In genomic region chr5:115374057-115374775, GRCh38 we compare ENCODE assay signal across 14 cellular contexts.
A peak's percentile ranks its signal among the peaks of the same experiment; 100 is the strongest.
DNase-seq lines count a peak whose midpoint lies in the region; ATAC-seq and TF ChIP-seq lines count a peak whose summit lies in the region.
"Had no signal": no experiment of that assay in that cellular context is flagged by ENCODE, and none has a peak within 500 bp of the region (broad histone marks: within the 10 kb centered on the region; RNA-seq: fewer than 3 reads in every experiment).

No MANE protein-coding gene starts in this region.

- H2AFZ ChIP-seq in IMR-90 (replicated peaks; ENCODE audit: low read length, poor library complexity), result no peak overlapping the region
- H2AFZ ChIP-seq: parathyroid adenoma had no signal

- no peak overlapping the region for H4K5ac ChIP-seq in IMR-90 (ENCODE audit: low read depth, low read length)

- no peak for TF ChIP-seq POLR2A in IMR-90 (IDR thresholded peaks at IDR 0.05; ENCODE audit: low read depth, low read length)

- H2AK9ac ChIP-seq in IMR-90 (replicated peaks; ENCODE audit: low read depth, low read length, poor library complexity), result peak overlapping the region; percentile 39

- H3K14ac ChIP-seq in IMR-90 (replicated peaks; ENCODE audit: low read depth, low read length), result no peak overlapping the region

- H3K4ac ChIP-seq in IMR-90 (ENCODE audit: low read depth, low read length), result no peak overlapping the region

- no peak overlapping the region for H2BK5ac ChIP-seq in IMR-90 (ENCODE audit: low read depth, low read length, poor library complexity, severe bottlenecking)

- H4K20me1 ChIP-seq in IMR-90 (ENCODE audit: insufficient read depth, low read length), result no peaks in the 10 kb centered on the region

- H3K9ac ChIP-seq in IMR-90 (ENCODE audit: low read depth, low read length) (no peak overlapping the region), liver (ENCODE audit: low read depth in 1 of 2, low read length in 2 of 2) (no peak overlapping the region)
- H3K9ac ChIP-seq: parathyroid adenoma had no signal

- intact Hi-C loops in IMR-90 (cut with micrococcal nuclease) (no loop called here), sciatic nerve (cut with DNase I) (no loop called here)

- H3K36me3 ChIP-seq in IMR-90 (ENCODE audit: control insufficient read depth, insufficient read depth, low read length) (no peaks in the 10 kb centered on the region), brain microvascular endothelial cell (replicated peaks) (no peaks in the 10 kb centered on the region), liver (ENCODE audit: control insufficient read depth in 4 of 4, insufficient read depth in 3 of 4, low read depth in 1 of 4, low read length in 3 of 4) (no peaks in the 10 kb centered on the region), right atrium auricular region (no peaks in the 10 kb centered on the region)
- H3K36me3 ChIP-seq: uterus had no signal

- CTCF ChIA-PET in IMR-90 (lab: Yijun Ruan, JAX), result interaction anchor here (0.6 to 1.6 kb wide), 3 partner anchors 64 to 167 kb away, joined by 3 to 6 read pairs (median 3); no protein-coding TSS in a partner anchor

- WGBS in IMR-90 (ENCODE audit: extremely low coverage in 2 of 2, insufficient read length in 1 of 2), 2 experiments, result no CpG with 5 or more reads among the region's 3 CpGs
- 94% methylated on average over 3 of the region's 3 CpGs for WGBS in liver

- H4K8ac ChIP-seq in IMR-90 (ENCODE audit: low read depth in 2 of 2, low read length in 2 of 2), result no peak overlapping the region

- in situ Hi-C loops in IMR-90 (cut with MboI; ENCODE audit: low sequenced_read_pairs), result no loop called here
- in situ Hi-C loops in brain microvascular endothelial cell (cut with HindIII; ENCODE audit: low pct_ligation_motif_present, low sequenced_read_pairs), result no loop called here

- no peaks in the 10 kb centered on the region for H3K27me3 ChIP-seq in IMR-90 (ENCODE audit: control insufficient read depth, insufficient read depth, low read length)
- no peaks in the 10 kb centered on the region for H3K27me3 ChIP-seq in brain microvascular endothelial cell (replicated peaks)
- H3K27me3 ChIP-seq in liver (ENCODE audit: control insufficient read depth in 4 of 4, insufficient read depth in 4 of 4, low read length in 3 of 4), result no peaks in the 10 kb centered on the region
- no peaks in the 10 kb centered on the region for H3K27me3 ChIP-seq in right atrium auricular region
- H3K27me3 ChIP-seq: uterus had no signal

- H3K27ac ChIP-seq in C4-2B (no peak overlapping the region), IMR-90 (ENCODE audit: insufficient read depth, low read length) (no peak overlapping the region), brain microvascular endothelial cell (no peak overlapping the region), liver (ENCODE audit: low read depth in 1 of 2, low read length in 2 of 2) (no peak overlapping the region), right atrium auricular region (no peak overlapping the region)
- H3K27ac ChIP-seq: parathyroid adenoma, uterus had no signal

- no peaks in the 10 kb centered on the region for H3K79me1 ChIP-seq in IMR-90 (ENCODE audit: low read depth in 1 of 2, low read length in 2 of 2)

- DNase-seq in IMR-90, result no peak
- DNase-seq in brain microvascular endothelial cell, result no peak
- no peak for DNase-seq in stimulated activated CD8-positive, alpha-beta memory T cell treated with anti-CD3 and anti-CD28 coated beads, Interleukin-4, amount 100 ng/mL, for 48 hours
- DNase-seq in sciatic nerve (ENCODE audit: low spot score), result no peak
- DNase-seq in mesenteric fat pad (ENCODE audit: low spot score), result no peak
- no peak for DNase-seq in right atrium auricular region (ENCODE audit: low spot score)
- DNase-seq: activated CD4-positive, alpha-beta memory T cell treated with anti-CD3 and anti-CD28 coated beads for 36 hours; cerebellar nuclear complex; NCI-H1105; OCI-M1; uterus had no signal

- TF ChIP-seq CTCF in C4-2B (conservative IDR thresholded peaks at IDR 0.05) (peak; percentile 24), IMR-90 (conservative IDR thresholded peaks at IDR 0.05; ENCODE audit: low read depth, low read length) (no peak), brain microvascular endothelial cell (IDR thresholded peaks at IDR 0.05; ENCODE audit: low read depth, low read length, missing control alignments) (peak; percentile 37), liver (IDR thresholded peaks at IDR 0.05; ENCODE audit: low read depth, low read length, missing input control) (no peak), right atrium auricular region (IDR thresholded peaks at IDR 0.05) (peak in 1 of 2 donors; percentile 25)

- H3K9me3 ChIP-seq in IMR-90 (ENCODE audit: control insufficient read depth, insufficient read depth, low read length) (no peaks in the 10 kb centered on the region), liver (ENCODE audit: control insufficient read depth in 4 of 4, low read length in 3 of 4) (no peaks in the 10 kb centered on the region), right atrium auricular region (no peaks in the 10 kb centered on the region)
- H3K9me3 ChIP-seq: uterus had no signal

- no peak overlapping the region for H2AK5ac ChIP-seq in IMR-90 (ENCODE audit: low read depth, low read length)

- dilution Hi-C loops in IMR-90 (cut with HindIII; ENCODE audit: low sequenced_read_pairs, unreplicated experiment), result no loop called here

- TF ChIP-seq RAD21 in IMR-90 (IDR thresholded peaks at IDR 0.05; ENCODE audit: low read length), result no peak
- peak; percentile 46 to 76 for TF ChIP-seq RAD21 in liver (IDR thresholded peaks at IDR 0.05)

- H3K4me2 ChIP-seq in IMR-90 (ENCODE audit: low read depth, low read length), result no peak overlapping the region

- no peak overlapping the region for H3K4me3 ChIP-seq in IMR-90 (ENCODE audit: insufficient read depth, low read depth, low read length)
- no peak overlapping the region for H3K4me3 ChIP-seq in brain microvascular endothelial cell (ENCODE audit: low read depth, low read length)
- no peak overlapping the region for H3K4me3 ChIP-seq in liver (ENCODE audit: low read depth in 1 of 3, low read length in 3 of 3)
- no peak overlapping the region for H3K4me3 ChIP-seq in right atrium auricular region
- H3K4me3 ChIP-seq: uterus had no signal

- ATAC-seq in IMR-90 (ENCODE audit: low read depth), result no peak
- no peak for ATAC-seq in sciatic nerve

- peaks cover 4% of the 10 kb centered on the region for H3K4me1 ChIP-seq in IMR-90 (ENCODE audit: control insufficient read depth, insufficient read depth, low read length)
- no peaks in the 10 kb centered on the region for H3K4me1 ChIP-seq in liver (ENCODE audit: control insufficient read depth in 4 of 4, insufficient read depth in 4 of 4, low read length in 3 of 4)
- peaks cover 0 to 10% of the 10 kb centered on the region in 2 donors for H3K4me1 ChIP-seq in right atrium auricular region
- H3K4me1 ChIP-seq: parathyroid adenoma, uterus had no signal

- no peak overlapping the region for H2BK120ac ChIP-seq in IMR-90 (ENCODE audit: low read depth, low read length)

- POLR2A ChIA-PET in IMR-90 (lab: Charles Lee; ENCODE audit: unreplicated experiment), result no interaction called here

- no peak overlapping the region for H2BK20ac ChIP-seq in IMR-90 (ENCODE audit: low read depth, low read length)

- no peak overlapping the region for H2BK15ac ChIP-seq in IMR-90 (ENCODE audit: low read depth, low read length)

- no peak overlapping the region for H3K56ac ChIP-seq in IMR-90 (ENCODE audit: extremely low read depth, insufficient read depth, low read length)

- no TSS peak for BruUV-seq in IMR-90 (replicated peaks; lab: Mats Ljungman, UMichigan)

- no peak overlapping the region for H3K23ac ChIP-seq in IMR-90 (ENCODE audit: low read depth, low read length)

- H3K9me1 ChIP-seq in IMR-90 (ENCODE audit: insufficient read depth, low read length), result peaks cover 4% of the 10 kb centered on the region; the same call in 1 of the 2 replicates

- no peak overlapping the region for H3K18ac ChIP-seq in IMR-90 (ENCODE audit: low read depth, low read length)

- H4K91ac ChIP-seq in IMR-90 (ENCODE audit: insufficient read depth, low read depth, low read length), result peak overlapping the region; percentile 12; the same call in 1 of the 2 replicates

TF ChIP-seq in IMR-90, 13 proteins besides CTCF, POLR2A, EP300 and RAD21 (continues in another document):
- TF ChIP-seq SMC3 (IDR thresholded peaks at IDR 0.05; ENCODE audit: low read depth, low read length), result no peak
- no peak for TF ChIP-seq RCOR1 (IDR thresholded peaks at IDR 0.05; ENCODE audit: insufficient replicate concordance, low read length)
- TF ChIP-seq FOS (IDR thresholded peaks at IDR 0.05; ENCODE audit: low read depth, low read length), result no peak
- TF ChIP-seq, protein P1, sequence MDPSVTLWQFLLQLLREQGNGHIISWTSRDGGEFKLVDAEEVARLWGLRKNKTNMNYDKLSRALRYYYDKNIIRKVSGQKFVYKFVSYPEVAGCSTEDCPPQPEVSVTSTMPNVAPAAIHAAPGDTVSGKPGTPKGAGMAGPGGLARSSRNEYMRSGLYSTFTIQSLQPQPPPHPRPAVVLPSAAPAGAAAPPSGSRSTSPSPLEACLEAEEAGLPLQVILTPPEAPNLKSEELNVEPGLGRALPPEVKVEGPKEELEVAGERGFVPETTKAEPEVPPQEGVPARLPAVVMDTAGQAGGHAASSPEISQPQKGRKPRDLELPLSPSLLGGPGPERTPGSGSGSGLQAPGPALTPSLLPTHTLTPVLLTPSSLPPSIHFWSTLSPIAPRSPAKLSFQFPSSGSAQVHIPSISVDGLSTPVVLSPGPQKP (IDR thresholded peaks at IDR 0.05; ENCODE audit: borderline replicate concordance, low read depth, low read length), result no peak
- no peak for TF ChIP-seq MXI1 (IDR thresholded peaks at IDR 0.05; ENCODE audit: borderline replicate concordance, low read depth, low read length)
- no peak for TF ChIP-seq NFE2L2 (IDR thresholded peaks at IDR 0.05; ENCODE audit: low read depth, low read length)

TF ChIP-seq in liver, 16 proteins besides CTCF, POLR2A, EP300 and RAD21 (continues in another document):
- TF ChIP-seq YY1 (IDR thresholded peaks at IDR 0.05), result no peak
- TF ChIP-seq JUND (IDR thresholded peaks at IDR 0.05), result no peak
- no peak for TF ChIP-seq FOXA2 (IDR thresholded peaks at IDR 0.05)
- TF ChIP-seq TAF1 (conservative IDR thresholded peaks at IDR 0.05), result no peak
- TF ChIP-seq SP1 (IDR thresholded peaks at IDR 0.05), result no peak
- TF ChIP-seq ATF3 (IDR thresholded peaks at IDR 0.05), result no peak

Comparison
In these comparisons a context has a peak if more than half of its experiments do, and no peak if none do; other contexts are left out.
1. CTCF ChIP-seq: peak in C4-2B (single experiment) and brain microvascular endothelial cell (single experiment); none in IMR-90 (single experiment) and liver (single experiment).